29 cellular contexts compared by ENCODE assay signal in the genomic region with DNA sequence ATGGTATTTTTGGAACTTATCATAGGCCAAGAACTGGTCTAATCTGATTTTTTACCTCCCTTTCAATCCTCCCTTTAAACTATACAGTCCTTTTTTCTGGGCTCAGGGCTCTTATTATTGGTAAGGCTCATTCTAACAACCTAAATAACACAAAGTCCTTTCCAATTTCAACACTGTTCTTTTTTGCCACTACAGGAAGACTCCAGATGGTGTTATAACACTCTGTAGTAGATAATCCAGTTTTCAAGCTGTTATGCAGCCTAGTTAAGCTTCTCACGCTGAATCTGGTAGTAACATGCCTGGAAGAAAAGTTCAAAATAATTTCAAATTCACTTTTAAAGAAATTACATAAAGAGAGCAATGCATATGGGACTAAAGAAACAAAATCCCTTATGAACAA. TPM values are rescaled to one million over a fixed set of nuclear protein-coding genes. Genes with fewer than 3 reads are reported as not detected.
"Had no signal": no experiment of that assay in that cellular context is flagged by ENCODE, and none has a peak within 500 bp of the region (broad histone marks: within the 10 kb centered on the region; RNA-seq: fewer than 3 reads in every experiment).

No MANE protein-coding gene starts in this region.

- H3K36me3 ChIP-seq: uterus had no signal

- ATAC-seq: heart right ventricle, left lung, lower lobe of right lung, mucosa of descending colon, right cardiac atrium, T-helper 17 cell had no signal

- H3K4me3 ChIP-seq: esophagus muscularis mucosa, heart right ventricle, left lung, lower lobe of right lung, mucosa of descending colon, spleen, thoracic aorta, uterus had no signal

- H3K27me3 Mint-ChIP-seq: activated CD4-positive, alpha-beta memory T cell treated with anti-CD3 and anti-CD28 coated beads, Interleukin-2, amount 10 ng/mL, durations not matched to agents 7 days and 5 days; activated CD4-positive, alpha-beta T cell treated with anti-CD3 and anti-CD28 coated beads, Interleukin-2, amount 10 ng/mL, durations not matched to agents 7 days and 5 days; activated T-cell treated with anti-CD3 and anti-CD28 coated beads, Interleukin-2, amount 50 U/mL, for 24 hours; T-helper 17 cell; type B pancreatic cell had no signal

- H3K27ac Mint-ChIP-seq: activated CD4-positive, alpha-beta memory T cell treated with anti-CD3 and anti-CD28 coated beads, Interleukin-2, amount 10 ng/mL, durations not matched to agents 7 days and 5 days; activated CD4-positive, alpha-beta T cell treated with anti-CD3 and anti-CD28 coated beads, Interleukin-2, amount 10 ng/mL, durations not matched to agents 7 days and 5 days; activated naive CD4-positive, alpha-beta T cell treated with anti-CD3 and anti-CD28 coated beads, Interleukin-2, amount 10 ng/mL, durations not matched to agents 7 days and 5 days; activated T-cell treated with anti-CD3 and anti-CD28 coated beads, Interleukin-2, amount 50 U/mL, for 24 hours; nephron; T-helper 17 cell; type B pancreatic cell had no signal

- H3K27me3 ChIP-seq: esophagus muscularis mucosa, foreskin keratinocyte, heart right ventricle, left lung, spleen, uterus had no signal

- DNase-seq: activated CD4-positive, alpha-beta memory T cell treated with anti-CD3 and anti-CD28 coated beads, Interleukin-2, amount 10 ng/mL, durations not matched to agents 7 days and 5 days; activated CD4-positive, alpha-beta T cell treated with anti-CD3 and anti-CD28 coated beads for 1 hour; activated CD4-positive, alpha-beta T cell treated with anti-CD3 and anti-CD28 coated beads, Interleukin-2, amount 10 ng/mL, durations not matched to agents 7 days and 5 days; activated CD8-positive, alpha-beta memory T cell treated with anti-CD3 and anti-CD28 coated beads, Interleukin-2, amount 50 U/mL, for 48 hours; activated gamma-delta T cell; activated naive CD4-positive, alpha-beta T cell treated with anti-CD3 and anti-CD28 coated beads, Interleukin-2, amount 10 ng/mL, durations not matched to agents 7 days and 5 days; activated T-cell treated with anti-CD3 and anti-CD28 coated beads, Interleukin-2, amount 50 U/mL, for 24 hours; amniotic stem cell; central memory CD4-positive, alpha-beta T cell; dermis blood vessel endothelial cell; effector CD4-positive, alpha-beta T cell; foreskin keratinocyte; heart right ventricle; left lung; lower lobe of right lung; mesenchymal stem cell; mucosa of descending colon; posterior cingulate gyrus; right cardiac atrium; spleen; stimulated activated CD4-positive, alpha-beta T cell treated with anti-CD3 and anti-CD28 coated beads, Interleukin-2, amount 100 ng/mL, for 48 hours; stimulated activated naive CD4-positive, alpha-beta T cell treated with Interleukin-2 at 50 U/mL for 16 hours; T-helper 17 cell; T1000; uterus had no signal

- H3K4me1 Mint-ChIP-seq: activated naive CD4-positive, alpha-beta T cell treated with anti-CD3 and anti-CD28 coated beads, Interleukin-2, amount 10 ng/mL, durations not matched to agents 7 days and 5 days had no signal

- H3K4me1 ChIP-seq: left lung had no signal

- H3K27ac ChIP-seq: esophagus muscularis mucosa, foreskin keratinocyte, heart right ventricle, left lung, lower lobe of right lung, thoracic aorta, uterus had no signal

- H3K4me3 Mint-ChIP-seq: activated CD4-positive, alpha-beta memory T cell treated with anti-CD3 and anti-CD28 coated beads, Interleukin-2, amount 10 ng/mL, durations not matched to agents 7 days and 5 days; activated CD4-positive, alpha-beta T cell treated with anti-CD3 and anti-CD28 coated beads, Interleukin-2, amount 10 ng/mL, durations not matched to agents 7 days and 5 days; activated naive CD4-positive, alpha-beta T cell treated with anti-CD3 and anti-CD28 coated beads, Interleukin-2, amount 10 ng/mL, durations not matched to agents 7 days and 5 days; activated T-cell treated with anti-CD3 and anti-CD28 coated beads, Interleukin-2, amount 50 U/mL, for 24 hours; nephron; T-helper 17 cell; type B pancreatic cell had no signal

- H3K9me3 Mint-ChIP-seq: activated CD4-positive, alpha-beta memory T cell treated with anti-CD3 and anti-CD28 coated beads, Interleukin-2, amount 10 ng/mL, durations not matched to agents 7 days and 5 days; activated CD4-positive, alpha-beta T cell treated with anti-CD3 and anti-CD28 coated beads, Interleukin-2, amount 10 ng/mL, durations not matched to agents 7 days and 5 days; activated naive CD4-positive, alpha-beta T cell treated with anti-CD3 and anti-CD28 coated beads, Interleukin-2, amount 10 ng/mL, durations not matched to agents 7 days and 5 days; activated T-cell treated with anti-CD3 and anti-CD28 coated beads, Interleukin-2, amount 50 U/mL, for 24 hours; nephron; type B pancreatic cell had no signal

RNA-seq across cellular contexts. Expression of gene MPP4, which starts 3.1 kb away (rescaled TPM):
- total RNA-seq: activated CD4-positive, alpha-beta memory T cell treated with anti-CD3 and anti-CD28 coated beads, Interleukin-2, amount 10 ng/mL, durations not matched to agents 7 days and 5 days; activated CD4-positive, alpha-beta T cell treated with anti-CD3 and anti-CD28 coated beads, Interleukin-2, amount 10 ng/mL, durations not matched to agents 7 days and 5 days; left lung had no signal
- polyA plus RNA-seq: right cardiac atrium had no signal
